ENCODE assay signal across 8 cellular contexts in the genomic region with DNA sequence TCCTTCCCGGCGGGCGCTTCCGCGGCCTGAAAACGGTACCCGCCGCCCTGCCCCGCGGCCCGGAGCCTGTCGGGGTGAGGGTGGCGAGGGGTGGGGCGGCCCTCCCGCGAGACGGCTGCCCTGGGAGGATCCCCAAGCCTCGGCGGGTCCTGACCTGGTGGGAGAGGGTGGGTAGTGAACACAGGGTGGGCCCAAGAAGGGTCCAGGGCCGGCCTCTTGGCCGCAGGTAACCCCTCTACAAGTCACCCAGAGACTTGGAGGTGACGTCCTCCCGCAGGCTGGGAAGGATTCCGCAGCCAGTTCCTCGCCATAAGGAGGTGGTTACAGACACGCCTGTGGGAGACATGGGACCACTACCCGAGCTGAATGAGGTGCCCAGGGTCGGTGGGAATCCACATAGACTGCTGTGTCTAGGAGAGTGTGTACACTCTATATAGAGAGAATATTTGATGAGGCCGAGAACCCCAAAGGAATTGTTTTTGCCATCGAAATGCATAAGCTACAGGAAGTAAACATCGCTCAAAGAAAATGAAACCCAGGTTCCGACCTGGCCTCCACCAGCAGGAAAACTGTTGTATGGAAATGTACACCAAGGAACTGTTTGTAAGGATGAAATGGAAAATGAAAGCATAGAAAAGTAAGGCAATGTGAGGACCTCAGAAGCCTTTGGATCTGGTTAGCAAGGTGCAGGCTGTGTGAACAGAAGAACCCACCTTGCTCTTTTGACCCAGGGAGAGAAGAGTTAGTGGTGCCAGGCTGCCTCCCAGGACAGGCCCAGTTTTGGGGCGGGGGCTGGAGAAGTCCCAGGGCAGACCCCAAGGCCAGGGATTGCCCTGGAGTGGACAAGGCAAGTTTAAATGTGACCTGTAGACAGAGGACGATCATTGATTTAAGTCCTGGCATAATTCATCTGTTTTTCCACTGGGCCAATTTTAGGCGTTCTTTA. TPM values are rescaled to one million over a fixed set of nuclear protein-coding genes. Genes with fewer than 3 reads are reported as not detected.
DNase-seq lines count a peak whose midpoint lies in the region; TF ChIP-seq lines count a peak whose summit lies in the region.

No MANE protein-coding gene starts in this region.

- TF ChIP-seq CTCF in GM13977 (IDR thresholded peaks at IDR 0.05; ENCODE audit: extremely low read depth, insufficient read depth, missing control alignments) (no peak), glutamatergic neuron (IDR thresholded peaks at IDR 0.05; ENCODE audit: partially characterized antibody, unreplicated experiment) (no peak), osteocyte (IDR thresholded peaks at IDR 0.05) (no peak)

- H3K4me3 ChIP-seq in H7 (ENCODE audit: insufficient read depth, low read depth, low read length), result peak overlapping the region; percentile 63

- in situ Hi-C loops in GM13977 (cut with MboI; ENCODE audit: low pct_unique_long_range_greater_than_20kb, low sequenced_read_pairs, unreplicated experiment), result no loop called here

- peaks cover 3% of the 10 kb centered on the region; the same call in 1 of the 2 replicates for H3K27me3 ChIP-seq in H7 (ENCODE audit: control insufficient read depth, insufficient read depth, low read length)

- peak overlapping the region; percentile 88 for H3K4me3 Mint-ChIP-seq in activated naive CD4-positive, alpha-beta T cell treated with anti-CD3 and anti-CD28 coated beads for 36 hours
- H3K4me3 Mint-ChIP-seq in glutamatergic neuron (ENCODE audit: unreplicated experiment) (peak overlapping the region; percentile 93), osteocyte (ENCODE audit: unreplicated experiment) (peak overlapping the region; percentile 86)

- intact Hi-C loops in activated naive CD4-positive, alpha-beta T cell treated with anti-CD3 and anti-CD28 coated beads for 36 hours (cut with micrococcal nuclease), result loop anchor here (1.0 kb wide), 2 partner anchors 8 to 836 kb away; no protein-coding TSS in a partner anchor

- H3K27ac Mint-ChIP-seq in activated naive CD4-positive, alpha-beta T cell treated with anti-CD3 and anti-CD28 coated beads for 36 hours, result peak overlapping the region; percentile 81
- H3K27ac Mint-ChIP-seq in glutamatergic neuron (ENCODE audit: unreplicated experiment), result peak overlapping the region; percentile 54
- peak overlapping the region; percentile 95 for H3K27ac Mint-ChIP-seq in osteocyte (ENCODE audit: unreplicated experiment)

- no peaks in the 10 kb centered on the region for H3K27me3 Mint-ChIP-seq in activated naive CD4-positive, alpha-beta T cell treated with anti-CD3 and anti-CD28 coated beads for 36 hours (ENCODE audit: low read depth)
- H3K27me3 Mint-ChIP-seq in glutamatergic neuron (ENCODE audit: unreplicated experiment), result peaks cover 3% of the 10 kb centered on the region
- no peaks in the 10 kb centered on the region for H3K27me3 Mint-ChIP-seq in osteocyte (ENCODE audit: unreplicated experiment)

- H3K36me3 Mint-ChIP-seq in activated naive CD4-positive, alpha-beta T cell treated with anti-CD3 and anti-CD28 coated beads for 36 hours (ENCODE audit: low read depth), result no peaks in the 10 kb centered on the region
- H3K36me3 Mint-ChIP-seq in glutamatergic neuron (ENCODE audit: unreplicated experiment) (peaks cover 9% of the 10 kb centered on the region), osteocyte (ENCODE audit: unreplicated experiment) (peaks cover 12% of the 10 kb centered on the region)

- DNase-seq in GM13977 (ENCODE audit: low spot score) (peak; percentile 37), H7 (peak; percentile 67), M059J (ENCODE audit: low read depth) (peak; percentile 28), glutamatergic neuron (no peak), osteocyte (ENCODE audit: extremely low spot score, unreplicated experiment) (no peak), ureter (ENCODE audit: low spot score) (no peak), NCI-H2081 treated with DMSO at 0.1 percent for 48 hours (lab: John Stamatoyannopoulos, UW) (no peak)
- DNase-seq in activated naive CD4-positive, alpha-beta T cell treated with anti-CD3 and anti-CD28 coated beads for 36 hours, result peak; percentile 40

- H3K36me3 ChIP-seq in H7 (replicated peaks; ENCODE audit: control insufficient read depth, insufficient read depth, low read length), result no peaks in the 10 kb centered on the region

- H3K9me3 Mint-ChIP-seq in activated naive CD4-positive, alpha-beta T cell treated with anti-CD3 and anti-CD28 coated beads for 36 hours, result no peaks in the 10 kb centered on the region
- H3K9me3 Mint-ChIP-seq in glutamatergic neuron (ENCODE audit: unreplicated experiment) (peaks cover 4% of the 10 kb centered on the region), osteocyte (ENCODE audit: unreplicated experiment) (no peaks in the 10 kb centered on the region)

- H3K4me1 Mint-ChIP-seq in activated naive CD4-positive, alpha-beta T cell treated with anti-CD3 and anti-CD28 coated beads for 36 hours (ENCODE audit: low read depth), result peaks cover 32% of the 10 kb centered on the region
- H3K4me1 Mint-ChIP-seq in glutamatergic neuron (ENCODE audit: low read depth, unreplicated experiment), result peaks cover 13% of the 10 kb centered on the region
- H3K4me1 Mint-ChIP-seq in osteocyte (ENCODE audit: unreplicated experiment), result peaks cover 39% of the 10 kb centered on the region

- CTCF ChIA-PET in activated naive CD4-positive, alpha-beta T cell treated with anti-CD3 and anti-CD28 coated beads for 36 hours (lab: Charles Lee), result interaction anchor here (0.5 to 2.6 kb wide), 5 partner anchors 10 to 886 kb away, joined by 3 to 9 read pairs (median 3); partner anchors contain the start of gene MCM10

RNA-seq across cellular contexts. Expression of gene OPTN, which starts 0.7 kb away (rescaled TPM):
- total RNA-seq in H7 (2014; rRNA removed; shearing (Covaris generic)), result 4.8 and 6.9 TPM in 2 replicates
- total RNA-seq in M059J (2014; rRNA removed; shearing (Covaris generic)), result 15.9 and 33.4 TPM in 2 replicates
- total RNA-seq in activated naive CD4-positive, alpha-beta T cell treated with anti-CD3 and anti-CD28 coated beads for 36 hours, result 10 to 100 TPM; 39.7 to 43.8 TPM
- total RNA-seq in glutamatergic neuron (ENCODE audit: unreplicated experiment) (90.6 TPM), osteocyte (107 and 116 TPM in 2 replicates), ureter (49.9 TPM)

Comparison
In these comparisons a context has a peak if more than half of its experiments do, and no peak if none do; other contexts are left out.
1. DNase-seq: peak in GM13977 (single experiment), H7 (single experiment), M059J (single experiment) and activated naive CD4-positive, alpha-beta T cell treated with anti-CD3 and anti-CD28 coated beads for 36 hours (single experiment); none in glutamatergic neuron (single experiment), osteocyte (single experiment), ureter (single experiment) and NCI-H2081 treated with DMSO at 0.1 percent for 48 hours (single experiment).
2. Peak in every context shown above with its lines, with median percentiles within 50 percentile points of each other: H3K27ac Mint-ChIP-seq and H3K4me3 Mint-ChIP-seq.